ENCODE assay signal across 14 cellular contexts in genomic region chr3:42149537-42150426, GRCh38. TPM values are rescaled to one million over a fixed set of nuclear protein-coding genes. Genes with fewer than 3 reads are reported as not detected.
DNase-seq lines count a peak whose midpoint lies in the region; ATAC-seq, FAIRE-seq and TF ChIP-seq lines count a peak whose summit lies in the region.
"Had no signal": no experiment of that assay in that cellular context is flagged by ENCODE, and none has a peak within 500 bp of the region (broad histone marks: within the 10 kb centered on the region; RNA-seq: fewer than 3 reads in every experiment).

No MANE protein-coding gene starts in this region.

- H3K79me2 ChIP-seq in H1 (ENCODE audit: control insufficient read depth in 1 of 2, insufficient read depth in 2 of 2, low read length in 2 of 2): no peaks in the 10 kb centered on the region

- no peak overlapping the region for H2BK12ac ChIP-seq in H1 (ENCODE audit: low read depth, low read length)

- H3K4me3 Mint-ChIP-seq in IgD-negative memory B cell: peak overlapping the region in 1 of 4 donors; percentile 51

- no peaks in the 10 kb centered on the region for H3K36me3 ChIP-seq in H1 (ENCODE audit: control insufficient read depth in 2 of 4, insufficient read depth in 4 of 4, low read length in 3 of 4)
- H3K36me3 ChIP-seq in mucosa of stomach (ENCODE audit: control insufficient read depth, insufficient read depth, low read length): no peaks in the 10 kb centered on the region
- H3K36me3 ChIP-seq: brain microvascular endothelial cell had no signal

- no peak for TF ChIP-seq RAD21 in H1 (IDR thresholded peaks at IDR 0.05 in 1 of 2, conservative IDR thresholded peaks at IDR 0.05 in 1 of 2; ENCODE audit: low read depth in 2 of 2, low read length in 2 of 2)

- H3K27me3 Mint-ChIP-seq in IgD-negative memory B cell: no peaks in the 10 kb centered on the region

- H3K9ac ChIP-seq in H1 (replicated peaks in 1 of 4; ENCODE audit: extremely low read depth in 1 of 4, low read depth in 3 of 4, low read length in 3 of 4) (no peak overlapping the region), mucosa of stomach (ENCODE audit: low read length) (peak overlapping the region; percentile 5)

- no peak overlapping the region for H4K91ac ChIP-seq in H1 (replicated peaks; ENCODE audit: insufficient read length, low read length)

- H4K8ac ChIP-seq in H1 (ENCODE audit: extremely low read depth, insufficient read depth, low read length): no peak overlapping the region

- no peak overlapping the region for H3K18ac ChIP-seq in H1 (ENCODE audit: extremely low read depth, low read length)

- H4K20me1 ChIP-seq in H1 (replicated peaks in 1 of 2; ENCODE audit: control insufficient read depth in 1 of 2, insufficient read depth in 2 of 2, low read length in 2 of 2): peaks cover 0 to 3% of the 10 kb centered on the region in 2 experiments

- peaks cover 5% of the 10 kb centered on the region for H3K36me3 Mint-ChIP-seq in IgD-negative memory B cell

- peak overlapping the region in 2 of 3 donors; percentile 13 to 52 for H3K27ac Mint-ChIP-seq in IgD-negative memory B cell

- no peak overlapping the region for H2BK20ac ChIP-seq in H1 (ENCODE audit: low read length)

- H3K9me3 Mint-ChIP-seq in IgD-negative memory B cell: peaks cover 0 to 1% (median 0%) of the 10 kb centered on the region in 3 donors

- H3K23me2 ChIP-seq in H1 (ENCODE audit: low read depth, low read length): no peaks in the 10 kb centered on the region

- no peak overlapping the region for H2AK5ac ChIP-seq in H1 (ENCODE audit: low read depth, low read length)

- no peak overlapping the region for H2AFZ ChIP-seq in H1 (ENCODE audit: low read length)

- no peak for FAIRE-seq in H1 (lab: Jason Lieb, UNC)

- TF ChIP-seq EP300 in H1 (IDR thresholded peaks at IDR 0.05; ENCODE audit: borderline replicate concordance in 1 of 2, low read depth in 2 of 2, low read length in 2 of 2): no peak

- no peak for ATAC-seq in HG02763 (IDR thresholded peaks at IDR 0.05; ENCODE audit: unreplicated experiment)

- no peak for TF ChIP-seq POLR2A in H1 (IDR thresholded peaks at IDR 0.05; ENCODE audit: control extremely low read depth in 1 of 2, low read depth in 2 of 2, low read length in 2 of 2)

- H3K56ac ChIP-seq in H1 (replicated peaks; ENCODE audit: insufficient read length, low read depth, low read length): no peak overlapping the region

- POLR2A ChIA-PET in H1 (lab: Charles Lee; ENCODE audit: partially characterized antibody): no interaction called here

- no peak overlapping the region for H2BK120ac ChIP-seq in H1 (replicated peaks; ENCODE audit: low read depth, low read length)

- H3K23ac ChIP-seq in H1 (ENCODE audit: insufficient read length): no peak overlapping the region

- H3K4me3 ChIP-seq in H1 (ENCODE audit: extremely low read depth in 1 of 4, insufficient read depth in 2 of 4, low read depth in 3 of 4, low read length in 4 of 4) (no peak overlapping the region), mucosa of stomach (ENCODE audit: low read length) (peak overlapping the region; percentile 6)

- CTCF ChIA-PET in H1 (lab: Charles Lee; ENCODE audit: partially characterized antibody): interaction anchor here (0.8 kb wide), 1 partner anchor 9 kb away, joined by 3 read pairs; no protein-coding TSS in a partner anchor

- no peak overlapping the region for H3K14ac ChIP-seq in H1 (ENCODE audit: insufficient read length)

- H4K5ac ChIP-seq in H1 (ENCODE audit: insufficient read length, low read depth, low read length): no peak overlapping the region

- DNase-seq in H1 (ENCODE audit: low read depth in 1 of 2, low spot score in 2 of 2) (no peak), iPS-NIHi7 (ENCODE audit: extremely low spot score) (no peak), AML-193 (lab: John Stamatoyannopoulos, UW) (no peak)
- DNase-seq in stimulated activated CD4-positive, alpha-beta T cell treated with anti-CD3 and anti-CD28 coated beads, Interleukin-4, amount 100 ng/mL, for 4 hours: no peak
- DNase-seq: activated CD4-positive, alpha-beta T cell treated with anti-CD3 and anti-CD28 coated beads for 48 hours; DMS79 treated with DMSO at 0.1 percent for 48 hours; NCI-H1417; NCI-H82; SW 1271 had no signal

- H3K4me2 ChIP-seq in H1 (ENCODE audit: insufficient read depth in 1 of 2, low read depth in 2 of 2, low read length in 2 of 2): no peak overlapping the region

- peak overlapping the region; percentile 22; the same call in 1 of the 2 replicates for H3K27ac ChIP-seq in 22Rv1
- no peak overlapping the region for H3K27ac ChIP-seq in H1 (ENCODE audit: low read depth, low read length)
- H3K27ac ChIP-seq: brain microvascular endothelial cell had no signal

- H3K4ac ChIP-seq in H1 (replicated peaks; ENCODE audit: insufficient read length, low read depth, low read length): no peak overlapping the region

- H3K9me3 ChIP-seq in H1 (ENCODE audit: insufficient read depth in 2 of 2, low read depth in 1 of 2, low read length in 1 of 2) (no peaks in the 10 kb centered on the region), mucosa of stomach (ENCODE audit: control insufficient read depth, low read length) (no peaks in the 10 kb centered on the region)

- no peaks in the 10 kb centered on the region for H3K27me3 ChIP-seq in H1 (replicated peaks in 1 of 4; ENCODE audit: control insufficient read depth in 3 of 4, extremely low read depth in 1 of 4, insufficient read depth in 3 of 4, low read length in 3 of 4)
- no peaks in the 10 kb centered on the region for H3K27me3 ChIP-seq in mucosa of stomach (ENCODE audit: control insufficient read depth, insufficient read depth, low read length)
- H3K27me3 ChIP-seq: brain microvascular endothelial cell had no signal

- WGBS in H1 (ENCODE audit: extremely low coverage in 1 of 2, insufficient coverage in 1 of 2, insufficient read length in 1 of 2, insufficient replicate concordance in 2 of 2, low coverage in 1 of 2, low lambda C conversion rate in 2 of 2, missing lambda C conversion rate in 1 of 2), 2 experiments: 84% methylated on average over 12 of the region's 12 CpGs; no CpG with 5 or more reads in 1 of the 2 experiments

- H2BK15ac ChIP-seq in H1 (ENCODE audit: low read length): no peak overlapping the region

- TF ChIP-seq CTCF in 22Rv1 (IDR thresholded peaks at IDR 0.05) (no peak), H1 (IDR thresholded peaks at IDR 0.05; ENCODE audit: control extremely low read depth in 1 of 3, insufficient read depth in 1 of 3, low read depth in 1 of 3, low read length in 3 of 3) (no peak)

- no peak overlapping the region for H2BK5ac ChIP-seq in H1 (ENCODE audit: low read depth, low read length)

- H3K4me1 ChIP-seq in H1 (replicated peaks in 1 of 4; ENCODE audit: control insufficient read depth in 3 of 4, insufficient read depth in 4 of 4, low read length in 3 of 4): no peaks in the 10 kb centered on the region
- peaks cover 36% of the 10 kb centered on the region for H3K4me1 ChIP-seq in mucosa of stomach (ENCODE audit: control insufficient read depth, insufficient read depth, low read length)

- peaks cover 35 to 63% (median 55%) of the 10 kb centered on the region in 3 donors for H3K4me1 Mint-ChIP-seq in IgD-negative memory B cell

- H3K79me1 ChIP-seq in H1 (ENCODE audit: low read depth, low read length): peaks cover 2% of the 10 kb centered on the region; the same call in 1 of the 2 replicates

TF ChIP-seq in H1, 55 proteins besides CTCF, POLR2A, EP300 and RAD21:
- TF ChIP-seq KDM4A (IDR thresholded peaks at IDR 0.05; ENCODE audit: low read depth, low read length, severe bottlenecking) (no peak), TEAD4 (IDR thresholded peaks at IDR 0.05; ENCODE audit: low read depth, low read length) (peak; percentile 67)

RNA-seq across cellular contexts. Expression of gene TRAK1, which starts 58.6 kb away (rescaled TPM):
- polyA plus RNA-seq in IgD-negative memory B cell: 24.6 TPM
- 32.7 and 35.4 TPM in 2 replicates for total RNA-seq in H1 (2021; fragmentation: NEBNext Ultra II Directional; extraction: Animal tissue kit (Norgen Biotek cat#: 25700))
- polyA plus RNA-seq in H1 (2011; rRNA removed): 21.3 and 25.8 TPM in 2 replicates
- polyA plus RNA-seq in H1 (2011; cell fraction: cytosol; rRNA removed): 23.4 TPM
- 39.0 TPM for polyA plus RNA-seq in H1 (2011; cell fraction: nucleus; rRNA removed)
- 21.0 to 24.1 TPM (median 22.8 TPM) in 4 replicates for polyA plus RNA-seq in H1 (2012, experiment 1 of 2)
- polyA plus RNA-seq in H1 (2012, experiment 2 of 2): 7.7 TPM
- polyA plus RNA-seq in H1 (2013, experiment 1 of 2): 18.1 TPM
- polyA plus RNA-seq in H1 (2013, experiment 2 of 2): 18.5 TPM
- polyA minus RNA-seq in H1 (2011; rRNA and poly(A)+ RNA removed): 36.0 and 42.3 TPM in 2 replicates
- 29.4 TPM for polyA minus RNA-seq in H1 (2011; cell fraction: cytosol; rRNA and poly(A)+ RNA removed)
- polyA minus RNA-seq in H1 (2011; cell fraction: nucleus; rRNA and poly(A)+ RNA removed): 33.6 TPM
